8 cellular contexts compared by ENCODE assay signal in genomic region chr7:4797858-4798705, GRCh38. TPM values are rescaled to one million over a fixed set of nuclear protein-coding genes. Genes with fewer than 3 reads are reported as not detected.
DNase-seq lines count a peak whose midpoint lies in the region; ATAC-seq, FAIRE-seq and TF ChIP-seq lines count a peak whose summit lies in the region.

No MANE protein-coding gene starts in this region.

- TF ChIP-seq CTCF in GM13977 (IDR thresholded peaks at IDR 0.05; ENCODE audit: extremely low read depth, insufficient read depth, missing control alignments) (peak; percentile 97), colonic mucosa (IDR thresholded peaks at IDR 0.05) (peak; percentile 94)

- ATAC-seq in GM21786 (IDR thresholded peaks at IDR 0.05; ENCODE audit: unreplicated experiment), result no peak

- in situ Hi-C loops in GM13977 (cut with MboI; ENCODE audit: low pct_unique_long_range_greater_than_20kb, low sequenced_read_pairs, unreplicated experiment), result no loop called here

- H3K9ac ChIP-seq in colonic mucosa (ENCODE audit: low read depth in 2 of 2, low read length in 2 of 2), result no peak overlapping the region

- intact Hi-C loops in colonic mucosa (cut with DNase I), result loop anchor here (2.0 to 10.0 kb wide), 2 partner anchors 87 to 287 kb away; partner anchors contain the start of gene RADIL

- peaks cover under 1% of the 10 kb centered on the region for H3K4me1 ChIP-seq in colonic mucosa

- FAIRE-seq in A204.1 (lab: Jason Lieb, UNC), result peak; percentile 60

- H3K27ac ChIP-seq in colonic mucosa, result no peak overlapping the region

- H3K4me3 ChIP-seq in colonic mucosa, result no peak overlapping the region

- no peaks in the 10 kb centered on the region for H3K27me3 ChIP-seq in colonic mucosa

- DNase-seq in GM13977 (ENCODE audit: low spot score) (peak; percentile 89), HUDEP-2 (lab: John Stamatoyannopoulos, UW; ENCODE audit: unreplicated experiment in 76 of 76) (peak in 45 of 76 experiments; percentile 5 to 72 (median 35)), colonic mucosa (peak; percentile 44), lung microvascular endothelial cell (ENCODE audit: low read depth in 2 of 2) (peak; percentile 49 to 75)
- peak; percentile 79 for DNase-seq in activated CD4-positive, CD25-positive, alpha-beta regulatory T cell treated with anti-CD3 and anti-CD28 coated beads, Interleukin-2, amount 50 U/mL, for 72 hours
- peak; percentile 28 to 29 for DNase-seq in stimulated activated CD8-positive, alpha-beta memory T cell treated with anti-CD3 and anti-CD28 coated beads, Interleukin-7, amount 100 ng/mL, for 1 hour (ENCODE audit: low read depth in 2 of 2)

- no peaks in the 10 kb centered on the region for H3K9me3 ChIP-seq in colonic mucosa

- no peaks in the 10 kb centered on the region for H3K36me3 ChIP-seq in colonic mucosa

RNA-seq across cellular contexts. Expression of gene AP5Z1, which starts 22.7 kb away (rescaled TPM):
- total RNA-seq in colonic mucosa, result 10 to 100 TPM; 27.9 to 49.9 TPM
- total RNA-seq in lung microvascular endothelial cell, result 19.2 and 20.2 TPM in 2 replicates

Comparison
In these comparisons a context has a peak if more than half of its experiments do, and no peak if none do; other contexts are left out.
1. DNase-seq: peak in every context shown above with its lines; median percentile 89 in GM13977; 79 in activated CD4-positive, CD25-positive, alpha-beta regulatory T cell treated with anti-CD3 and anti-CD28 coated beads, Interleukin-2, amount 50 U/mL, for 72 hours; 62 in lung microvascular endothelial cell; 44 in colonic mucosa; 35 in HUDEP-2; 28 in stimulated activated CD8-positive, alpha-beta memory T cell treated with anti-CD3 and anti-CD28 coated beads, Interleukin-7, amount 100 ng/mL, for 1 hour.